23 cellular contexts compared by ENCODE assay signal in the genomic region with DNA sequence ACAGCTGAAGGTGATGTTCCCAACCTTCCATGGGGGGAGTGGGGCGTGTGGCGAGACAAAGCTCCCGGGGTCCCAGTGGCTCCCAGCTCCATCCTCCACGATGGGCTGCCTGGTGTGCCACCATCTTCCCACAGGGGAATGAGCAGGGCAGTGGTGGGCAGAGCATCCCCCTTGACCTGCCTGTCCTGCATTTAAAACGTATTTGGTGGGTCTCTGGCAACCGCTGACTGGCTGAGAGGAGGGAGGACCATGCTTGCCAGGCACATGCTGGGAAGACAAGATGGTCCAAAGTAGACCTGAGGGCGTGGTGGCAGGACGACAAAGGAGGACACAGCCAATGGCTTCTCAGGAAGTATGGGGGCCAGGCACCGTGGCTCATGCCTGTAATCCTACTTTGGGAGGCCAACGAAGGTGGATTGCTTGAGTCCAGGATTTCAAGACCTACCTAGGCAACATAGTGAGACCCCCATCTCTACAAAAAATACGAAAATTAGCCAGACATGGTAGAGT. TPM values are rescaled to one million over a fixed set of nuclear protein-coding genes. Genes with fewer than 3 reads are reported as not detected.
"Had no signal": no experiment of that assay in that cellular context is flagged by ENCODE, and none has a peak within 500 bp of the region (broad histone marks: within the 10 kb centered on the region; RNA-seq: fewer than 3 reads in every experiment).

No MANE protein-coding gene starts in this region.

- H3K9me3 Mint-ChIP-seq: dendritic cell treated with granulocyte-macrophage colony-stimulating factor and Interleukin-4, amounts not matched to agents 40 ng/mL and 50 ng/mL, for 4 days; immature natural killer cell; mesothelial cell of epicardium; nephron; type B pancreatic cell had no signal

- H3K4me3 Mint-ChIP-seq: dendritic cell treated with granulocyte-macrophage colony-stimulating factor and Interleukin-4, amounts not matched to agents 40 ng/mL and 50 ng/mL, for 4 days; immature natural killer cell; memory B cell; mesothelial cell of epicardium; nephron; type B pancreatic cell had no signal

- H3K4me1 ChIP-seq: gastroesophageal sphincter, left lung, lower lobe of right lung had no signal

- H3K4me3 ChIP-seq: esophagus squamous epithelium, gastroesophageal sphincter, left lung, lower lobe of right lung, skin epidermis, suprapubic skin, thyroid gland had no signal

- H3K4me1 Mint-ChIP-seq: mesothelial cell of epicardium, nephron had no signal

- ATAC-seq: gastroesophageal sphincter; left lung; lower lobe of right lung; sciatic nerve; stimulated activated naive CD8-positive, alpha-beta T cell treated with anti-CD3 and anti-CD28 coated beads, Interleukin-15, Interleukin-2, amounts not matched to agents 100 U/mL and 50 U/mL, for 24 hours had no signal

- H3K36me3 Mint-ChIP-seq: memory B cell, mesothelial cell of epicardium, type B pancreatic cell had no signal

- FAIRE-seq: colon, keratinocyte, urothelium cell line had no signal

- H3K36me3 ChIP-seq: esophagus squamous epithelium, gastroesophageal sphincter, left lung, lower lobe of right lung, neutrophil, suprapubic skin, thyroid gland had no signal

- H3K27ac Mint-ChIP-seq: dendritic cell treated with granulocyte-macrophage colony-stimulating factor and Interleukin-4, amounts not matched to agents 40 ng/mL and 50 ng/mL, for 4 days; immature natural killer cell; memory B cell; mesothelial cell of epicardium; nephron; type B pancreatic cell had no signal

- H3K27me3 Mint-ChIP-seq: dendritic cell treated with granulocyte-macrophage colony-stimulating factor and Interleukin-4, amounts not matched to agents 40 ng/mL and 50 ng/mL, for 4 days; memory B cell; type B pancreatic cell had no signal

- H3K9me3 ChIP-seq: esophagus squamous epithelium, gastroesophageal sphincter, left lung, lower lobe of right lung, neutrophil, suprapubic skin, thyroid gland had no signal

- H3K27ac ChIP-seq: esophagus squamous epithelium, gastroesophageal sphincter, left lung, lower lobe of right lung, neutrophil, skin epidermis, suprapubic skin, thyroid gland had no signal

- DNase-seq: esophagus squamous epithelium; foreskin fibroblast; immature natural killer cell; lower lobe of right lung; stimulated activated CD4-positive, alpha-beta T cell treated with anti-CD3 and anti-CD28 coated beads, Interleukin-12 subunit alpha, Interleukin-12 subunit beta, amount 100 ng/mL, for 4 hours; stimulated activated naive CD8-positive, alpha-beta T cell treated with anti-CD3 and anti-CD28 coated beads, Interleukin-15, Interleukin-2, amounts not matched to agents 100 U/mL and 50 U/mL, for 24 hours; thyroid gland had no signal

- H3K27me3 ChIP-seq: esophagus squamous epithelium, gastroesophageal sphincter, left lung, neutrophil, suprapubic skin, thyroid gland had no signal

RNA-seq across cellular contexts. Expression of a gene that starts 4.9 kb away (rescaled TPM):
- total RNA-seq: osteoblast, pulmonary artery endothelial cell, suprapubic skin had no signal
